In genomic region chr14:95072310-95072709, GRCh38 we compare ENCODE assay signal across 1 cellular context.
TF ChIP-seq lines count a peak whose summit lies in the region.

No MANE protein-coding gene starts in this region.

TF ChIP-seq in SK-N-SH, 30 proteins besides CTCF, POLR2A, EP300 and RAD21 (continued from another document):
- TF ChIP-seq ZBTB33 (IDR thresholded peaks at IDR 0.05; ENCODE audit: borderline replicate concordance, low read depth), result no peak
- TF ChIP-seq RFX5 (IDR thresholded peaks at IDR 0.05; ENCODE audit: low read length), result no peak
- TF ChIP-seq MXI1 (IDR thresholded peaks at IDR 0.05; ENCODE audit: low read depth, low read length), result no peak
- TF ChIP-seq NRF1 (IDR thresholded peaks at IDR 0.05; ENCODE audit: low read depth, low read length), result no peak
- no peak for TF ChIP-seq USF1 (IDR thresholded peaks at IDR 0.05; ENCODE audit: borderline replicate concordance, low read depth)
- no peak for TF ChIP-seq CHD2 (IDR thresholded peaks at IDR 0.05; ENCODE audit: low read length, partially characterized antibody)
- TF ChIP-seq TCF12 (IDR thresholded peaks at IDR 0.05), result no peak
- TF ChIP-seq PBX3 (IDR thresholded peaks at IDR 0.05), result no peak
- no peak for TF ChIP-seq GABPA (IDR thresholded peaks at IDR 0.05; ENCODE audit: low read depth)
- no peak for TF ChIP-seq TEAD4 (IDR thresholded peaks at IDR 0.05; ENCODE audit: borderline replicate concordance, insufficient read depth)
- no peak for TF ChIP-seq EZH2phosphoT487 (IDR thresholded peaks at IDR 0.05; ENCODE audit: borderline replicate concordance, low read depth)
- TF ChIP-seq MEF2A (IDR thresholded peaks at IDR 0.05; ENCODE audit: borderline replicate concordance, low read depth), result no peak
- TF ChIP-seq ELF1 (IDR thresholded peaks at IDR 0.05), result no peak
- TF ChIP-seq SMC3 (IDR thresholded peaks at IDR 0.05; ENCODE audit: low read depth, low read length), result no peak
TF ChIP-seq in SK-N-SH: peak in this region for 0.
